11 cellular contexts compared by ENCODE assay signal in the genomic region with DNA sequence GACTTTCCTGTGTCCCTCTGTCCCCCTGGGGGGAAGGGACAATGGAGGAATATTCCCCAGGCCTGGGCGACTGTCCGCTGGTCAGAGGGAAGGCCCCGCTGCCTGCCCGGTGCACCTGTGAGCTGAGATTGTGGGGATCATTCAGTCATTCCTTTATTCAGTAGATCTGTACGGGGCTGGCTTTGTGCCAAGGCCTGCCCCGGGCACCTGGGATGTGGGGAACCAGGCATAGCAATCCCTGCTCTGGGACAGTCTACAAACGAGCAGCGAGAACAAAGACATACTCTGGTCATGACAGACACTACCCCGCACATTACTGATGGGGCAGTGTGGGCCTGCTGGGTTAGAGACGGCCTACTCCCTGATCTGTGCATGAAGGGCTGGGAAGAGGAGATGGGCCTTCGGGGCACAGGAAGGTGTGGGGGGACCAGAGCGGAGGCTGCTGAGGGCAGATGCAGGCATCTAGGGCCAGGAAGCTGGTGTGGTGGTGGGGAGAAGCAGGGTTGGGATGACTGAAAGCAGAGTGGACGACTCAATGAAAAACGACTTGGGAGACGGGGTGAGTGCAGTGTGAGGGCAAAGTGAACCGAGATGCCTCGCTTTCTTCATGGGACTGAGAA. TPM values are rescaled to one million over a fixed set of nuclear protein-coding genes. Genes with fewer than 3 reads are reported as not detected.
DNase-seq lines count a peak whose midpoint lies in the region; ATAC-seq and TF ChIP-seq lines count a peak whose summit lies in the region.
"Had no signal": no experiment of that assay in that cellular context is flagged by ENCODE, and none has a peak within 500 bp of the region (broad histone marks: within the 10 kb centered on the region; RNA-seq: fewer than 3 reads in every experiment).

No MANE protein-coding gene starts in this region.

- no peaks in the 10 kb centered on the region for H3K9me3 ChIP-seq in BLaER1 treated with 17β-estradiol and CSF1 and Interleukin-3, amounts not matched to agents 10 nM and 100 nM (replicated peaks in 1 of 11)
- H3K9me3 ChIP-seq in CD8-positive, alpha-beta memory T cell (ENCODE audit: low read length): no peaks in the 10 kb centered on the region
- no peaks in the 10 kb centered on the region for H3K9me3 ChIP-seq in mucosa of descending colon
- H3K9me3 ChIP-seq: heart left ventricle, vagina had no signal

- intact Hi-C loops in mucosa of descending colon (cut with DNase I, micrococcal nuclease): loop anchor here in 1 of 2 donors (5.0 kb wide), 1 partner anchor 61 kb away; no protein-coding TSS in a partner anchor

- peaks cover 23 to 91% (median 72%) of the 10 kb centered on the region in 10 experiments for H3K4me1 ChIP-seq in BLaER1 treated with 17β-estradiol and CSF1 and Interleukin-3, amounts not matched to agents 10 nM and 100 nM
- H3K4me1 ChIP-seq in CD8-positive, alpha-beta memory T cell (ENCODE audit: insufficient read depth, low read length): peaks cover 8% of the 10 kb centered on the region
- peaks cover 19% of the 10 kb centered on the region for H3K4me1 ChIP-seq in mucosa of descending colon (ENCODE audit: low read depth)

- no peak overlapping the region for H3K27ac Mint-ChIP-seq in CD8-positive, alpha-beta memory T cell
- H3K27ac Mint-ChIP-seq in WTC11 (no peak overlapping the region), osteocyte (ENCODE audit: unreplicated experiment) (no peak overlapping the region)
- H3K27ac Mint-ChIP-seq: activated naive CD8-positive, alpha-beta T cell treated with anti-CD3 and anti-CD28 coated beads, Interleukin-2, amount 50 U/mL, for 24 hours had no signal

- CTCF ChIA-PET in CD8-positive, alpha-beta memory T cell (lab: Charles Lee): interaction anchor here (0.8 to 5.8 kb wide), 20 partner anchors 9 to 493 kb away, joined by 3 to 108 read pairs (median 6); no protein-coding TSS in a partner anchor
- CTCF ChIA-PET in WTC11 (lab: Charles Lee): interaction anchor here (0.6 to 6.7 kb wide), 32 partner anchors 10 to 493 kb away, joined by 3 to 147 read pairs (median 6); partner anchors contain the start of gene AQP11

- peaks cover 0 to 6% (median 0%) of the 10 kb centered on the region in 11 experiments; a peak in 2 of 22 replicates for H4K20me1 ChIP-seq in BLaER1 treated with 17β-estradiol and CSF1 and Interleukin-3, amounts not matched to agents 10 nM and 100 nM

- no peaks in the 10 kb centered on the region for H3K27me3 Mint-ChIP-seq in CD8-positive, alpha-beta memory T cell
- no peaks in the 10 kb centered on the region for H3K27me3 Mint-ChIP-seq in WTC11 (ENCODE audit: low read depth)
- H3K27me3 Mint-ChIP-seq in osteocyte (ENCODE audit: unreplicated experiment): peaks cover 2% of the 10 kb centered on the region

- peaks cover 3 to 8% (median 5%) of the 10 kb centered on the region in 3 donors for H3K4me1 Mint-ChIP-seq in CD8-positive, alpha-beta memory T cell
- H3K4me1 Mint-ChIP-seq in WTC11: peaks cover 21% of the 10 kb centered on the region
- peaks cover 10% of the 10 kb centered on the region for H3K4me1 Mint-ChIP-seq in osteocyte (ENCODE audit: unreplicated experiment)

- no peak for TF ChIP-seq CTCF in WTC11 (IDR thresholded peaks at IDR 0.05)
- no peak for TF ChIP-seq CTCF in mucosa of descending colon (IDR thresholded peaks at IDR 0.05)
- no peak for TF ChIP-seq CTCF in osteocyte (IDR thresholded peaks at IDR 0.05)

- H3K4me3 ChIP-seq in BLaER1 treated with 17β-estradiol and CSF1 and Interleukin-3, amounts not matched to agents 10 nM and 100 nM: no peak overlapping the region
- H3K4me3 ChIP-seq in CD8-positive, alpha-beta memory T cell (ENCODE audit: low read length): no peak overlapping the region
- no peak overlapping the region for H3K4me3 ChIP-seq in mucosa of descending colon

- no peaks in the 10 kb centered on the region for H3K9me3 Mint-ChIP-seq in CD8-positive, alpha-beta memory T cell
- H3K9me3 Mint-ChIP-seq in WTC11 (no peaks in the 10 kb centered on the region), osteocyte (ENCODE audit: unreplicated experiment) (no peaks in the 10 kb centered on the region)
- H3K9me3 Mint-ChIP-seq: activated naive CD8-positive, alpha-beta T cell treated with anti-CD3 and anti-CD28 coated beads, Interleukin-2, amount 50 U/mL, for 24 hours had no signal

- ATAC-seq in WTC11 (peak; percentile 4; the same call in 1 of the 2 replicates), mucosa of descending colon (peak; percentile 45)

- H3K27me3 ChIP-seq in BLaER1 treated with 17β-estradiol and CSF1 and Interleukin-3, amounts not matched to agents 10 nM and 100 nM: no peaks in the 10 kb centered on the region
- no peaks in the 10 kb centered on the region for H3K27me3 ChIP-seq in CD8-positive, alpha-beta memory T cell (ENCODE audit: insufficient read depth, low read length, poor library complexity, severe bottlenecking)
- H3K27me3 ChIP-seq: vagina had no signal

- H3K4me2 ChIP-seq in BLaER1 treated with 17β-estradiol and CSF1 and Interleukin-3, amounts not matched to agents 10 nM and 100 nM: peak overlapping the region in 8 of 11 experiments; percentile 69 to 93 (median 80); a peak in 14 of 22 replicates

- peaks cover 0 to 8% (median 0%) of the 10 kb centered on the region in 3 donors for H3K36me3 Mint-ChIP-seq in CD8-positive, alpha-beta memory T cell
- H3K36me3 Mint-ChIP-seq in WTC11 (no peaks in the 10 kb centered on the region), osteocyte (ENCODE audit: unreplicated experiment) (peaks cover 8% of the 10 kb centered on the region)

- peaks cover 0 to 7% (median 0%) of the 10 kb centered on the region in 11 experiments; a peak in 1 of 22 replicates for H3K36me3 ChIP-seq in BLaER1 treated with 17β-estradiol and CSF1 and Interleukin-3, amounts not matched to agents 10 nM and 100 nM
- H3K36me3 ChIP-seq in CD8-positive, alpha-beta memory T cell (ENCODE audit: insufficient read depth, low read length): no peaks in the 10 kb centered on the region
- peaks cover 5% of the 10 kb centered on the region for H3K36me3 ChIP-seq in mucosa of descending colon (ENCODE audit: low read depth)
- H3K36me3 ChIP-seq: vagina had no signal

- peak overlapping the region; percentile 13 to 69 (median 31) for H3K4me3 Mint-ChIP-seq in CD8-positive, alpha-beta memory T cell
- H3K4me3 Mint-ChIP-seq in WTC11 (peak overlapping the region; percentile 43), osteocyte (ENCODE audit: unreplicated experiment) (no peak overlapping the region)
- H3K4me3 Mint-ChIP-seq: activated naive CD8-positive, alpha-beta T cell treated with anti-CD3 and anti-CD28 coated beads, Interleukin-2, amount 50 U/mL, for 24 hours had no signal

- no peak overlapping the region for H3K27ac ChIP-seq in BLaER1 treated with 17β-estradiol and CSF1 and Interleukin-3, amounts not matched to agents 10 nM and 100 nM
- no peak overlapping the region for H3K27ac ChIP-seq in CD8-positive, alpha-beta memory T cell (ENCODE audit: low read depth, low read length)
- H3K27ac ChIP-seq: vagina had no signal

- POLR2A ChIA-PET in CD8-positive, alpha-beta memory T cell (lab: Charles Lee): no interaction called here
- POLR2A ChIA-PET in WTC11 (lab: Charles Lee): interaction anchor here (1.0 to 1.1 kb wide), 2 partner anchors 50 to 79 kb away, joined by 5 to 7 read pairs; no protein-coding TSS in a partner anchor

- peak overlapping the region in 3 of 11 experiments; percentile 9 to 55 (median 36); a peak in 2 of 22 replicates for H3K9ac ChIP-seq in BLaER1 treated with 17β-estradiol and CSF1 and Interleukin-3, amounts not matched to agents 10 nM and 100 nM

- DNase-seq in CD8-positive, alpha-beta memory T cell: no peak
- DNase-seq in WTC11 (ENCODE audit: low spot score) (no peak), mucosa of descending colon (peak in 2 of 3 donors; percentile 45 to 53), osteocyte (ENCODE audit: extremely low spot score, unreplicated experiment) (no peak), AG08396 (ENCODE audit: low spot score) (no peak), NCI-H2227 treated with DMSO at 0.1 percent for 48 hours (lab: John Stamatoyannopoulos, UW) (no peak)

TF ChIP-seq in WTC11, 78 proteins besides CTCF, POLR2A, EP300 and RAD21 (continues in another document):
- TF ChIP-seq ATF1 (CRISPR knock-in tag; IDR thresholded peaks at IDR 0.05): no peak
- TF ChIP-seq ZNF263 (CRISPR knock-in tag; IDR thresholded peaks at IDR 0.05; ENCODE audit: low read depth): no peak
- TF ChIP-seq ZNF232 (CRISPR knock-in tag; IDR thresholded peaks at IDR 0.05): no peak
- TF ChIP-seq IRF2 (CRISPR knock-in tag; IDR thresholded peaks at IDR 0.05; ENCODE audit: borderline replicate concordance, low read depth): no peak
- TF ChIP-seq, protein P1, sequence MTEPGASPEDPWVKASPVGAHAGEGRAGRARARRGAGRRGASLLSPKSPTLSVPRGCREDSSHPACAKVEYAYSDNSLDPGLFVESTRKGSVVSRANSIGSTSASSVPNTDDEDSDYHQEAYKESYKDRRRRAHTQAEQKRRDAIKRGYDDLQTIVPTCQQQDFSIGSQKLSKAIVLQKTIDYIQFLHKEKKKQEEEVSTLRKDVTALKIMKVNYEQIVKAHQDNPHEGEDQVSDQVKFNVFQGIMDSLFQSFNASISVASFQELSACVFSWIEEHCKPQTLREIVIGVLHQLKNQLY (CRISPR knock-in tag; IDR thresholded peaks at IDR 0.05): no peak

RNA-seq across cellular contexts. Expression of gene MYO7A, which starts 1.8 kb away (rescaled TPM):
- under 1 TPM; 0.20 to 0.31 TPM for total RNA-seq in CD8-positive, alpha-beta memory T cell
- polyA plus RNA-seq in CD8-positive, alpha-beta memory T cell: 0.06 TPM
- total RNA-seq in WTC11 (2021): 2.1 to 2.5 TPM (median 2.3 TPM) in 3 replicates
- 1 to 10 TPM; 2.3 to 9.9 (median 6.7) TPM for total RNA-seq in mucosa of descending colon
- 0.08 TPM in 1 of 2 replicates, not detected in the other for total RNA-seq in osteocyte

RNA-seq across cellular contexts. Expression of gene OMP, which starts 23.6 kb away (rescaled TPM):
- total RNA-seq in CD8-positive, alpha-beta memory T cell: not detected
- not detected for polyA plus RNA-seq in CD8-positive, alpha-beta memory T cell
- total RNA-seq in WTC11 (2021) (1.4 TPM in 1 of 3 replicates, not detected in the others), mucosa of descending colon (10 to 100 TPM; 10.3 to 21.1 (median 11.3) TPM), osteocyte (not detected in 2 replicates)
- total RNA-seq: heart left ventricle, MCF 10A, vagina had no signal
- polyA plus RNA-seq: heart left ventricle had no signal

RNA-seq across cellular contexts. Expression of gene CAPN5, which starts 59.5 kb away (rescaled TPM):
- 1 to 10 TPM in 1 of 2 experiments, under 1 TPM in 1; 0.78 to 1.1 TPM for total RNA-seq in CD8-positive, alpha-beta memory T cell
- 3.4 TPM for polyA plus RNA-seq in CD8-positive, alpha-beta memory T cell
- 24.0 to 27.4 TPM (median 24.3 TPM) in 3 replicates for total RNA-seq in WTC11 (2021)
- total RNA-seq in mucosa of descending colon: 100 to 1,000 TPM; 142 to 351 (median 253) TPM
- 12.8 TPM in 2 replicates for total RNA-seq in osteocyte

Comparison
In these comparisons a context has a peak if more than half of its experiments do, and no peak if none do; other contexts are left out.
1. DNase-seq: peak in mucosa of descending colon (2 of 3); none in CD8-positive, alpha-beta memory T cell (0 of 5), WTC11 (single experiment), osteocyte (single experiment), AG08396 (single experiment) and NCI-H2227 treated with DMSO at 0.1 percent for 48 hours (single experiment).